In the genomic region with DNA sequence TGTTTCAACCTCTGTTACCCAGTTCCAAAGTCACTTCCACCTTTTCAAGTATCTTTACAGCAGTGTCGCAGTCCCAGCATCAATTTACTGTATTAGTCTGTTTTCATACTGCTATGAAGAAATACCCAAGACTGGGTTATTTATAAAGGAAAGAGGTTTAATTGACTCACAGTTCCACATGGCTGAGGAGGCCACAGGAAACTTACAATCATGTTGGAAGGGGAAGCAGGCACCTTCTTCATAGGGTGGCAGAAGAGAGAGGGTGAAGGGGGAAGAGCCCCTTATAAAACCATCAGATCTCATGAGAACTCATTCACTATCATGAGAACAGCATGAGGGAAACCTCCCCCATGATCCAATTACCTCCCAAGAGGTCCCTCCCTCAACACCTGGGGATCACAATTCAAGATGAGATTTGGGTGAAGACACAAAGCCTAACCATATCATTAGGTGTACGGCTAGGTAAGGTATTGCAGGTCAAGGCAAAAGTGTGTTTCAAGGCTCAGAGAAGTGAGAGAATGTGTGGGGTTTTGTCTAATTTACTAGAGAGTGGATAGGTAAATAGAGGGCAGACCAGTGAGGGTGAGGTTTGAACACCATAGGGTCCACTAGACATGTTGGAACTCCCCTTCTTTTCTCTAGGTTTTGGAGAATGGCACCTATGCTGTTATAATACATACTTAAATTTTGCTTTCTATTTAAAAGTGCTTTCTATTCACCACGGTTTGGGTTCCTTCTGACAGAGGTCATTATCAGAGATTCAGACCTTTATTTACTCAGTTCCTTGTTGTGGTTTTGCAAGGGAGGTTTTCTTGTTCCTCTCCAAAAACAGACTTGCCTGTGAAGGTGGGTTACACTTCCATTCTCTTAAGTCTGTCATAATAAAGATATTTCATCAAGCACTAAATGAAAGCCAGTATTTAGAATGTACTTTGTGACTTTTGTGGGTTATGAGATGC, we compare ENCODE assay signal across 16 cellular contexts.
A peak's percentile ranks its signal among the peaks of the same experiment; 100 is the strongest.
DNase-seq lines count a peak whose midpoint lies in the region; ATAC-seq and TF ChIP-seq lines count a peak whose summit lies in the region.
"Had no signal": no experiment of that assay in that cellular context is flagged by ENCODE, and none has a peak within 500 bp of the region (broad histone marks: within the 10 kb centered on the region; RNA-seq: fewer than 3 reads in every experiment).

No MANE protein-coding gene starts in this region.

- no peaks in the 10 kb centered on the region for H3K36me3 Mint-ChIP-seq in CD8-positive, alpha-beta memory T cell

- H3K4me1 Mint-ChIP-seq in CD8-positive, alpha-beta memory T cell = no peaks in the 10 kb centered on the region
- H3K4me1 Mint-ChIP-seq: central memory CD8-positive, alpha-beta T cell had no signal

- TF ChIP-seq EP300 in esophagus muscularis mucosa (IDR thresholded peaks at IDR 0.05) = no peak

- peaks cover 0 to 4% of the 10 kb centered on the region in 2 donors for H3K27me3 Mint-ChIP-seq in CD8-positive, alpha-beta memory T cell

- no peak overlapping the region for H3K4me3 Mint-ChIP-seq in CD8-positive, alpha-beta memory T cell
- H3K4me3 Mint-ChIP-seq: central memory CD8-positive, alpha-beta T cell had no signal

- H3K9me3 Mint-ChIP-seq in CD8-positive, alpha-beta memory T cell = no peaks in the 10 kb centered on the region
- H3K9me3 Mint-ChIP-seq: central memory CD8-positive, alpha-beta T cell had no signal

- in situ Hi-C loops in brain microvascular endothelial cell (cut with HindIII; ENCODE audit: low pct_ligation_motif_present, low sequenced_read_pairs) = no loop called here

- H3K27ac Mint-ChIP-seq in CD8-positive, alpha-beta memory T cell = no peak overlapping the region

- POLR2A ChIA-PET in CD8-positive, alpha-beta memory T cell (lab: Charles Lee) = no interaction called here

- DNase-seq in esophagus muscularis mucosa (ENCODE audit: extremely low spot score) = peak; percentile 37
- DNase-seq in brain microvascular endothelial cell = no peak
- DNase-seq in CD8-positive, alpha-beta memory T cell = no peak
- no peak for DNase-seq in foreskin keratinocyte
- DNase-seq: activated T-cell treated with anti-CD3 and anti-CD28 coated beads, Interleukin-2, amount 50 U/mL, for 1 hour; GM23248; islet precursor cell; MG63; stomach had no signal

- H3K4me1 ChIP-seq in esophagus muscularis mucosa (no peaks in the 10 kb centered on the region), foreskin keratinocyte (no peaks in the 10 kb centered on the region)
- no peaks in the 10 kb centered on the region for H3K4me1 ChIP-seq in CD8-positive, alpha-beta memory T cell (ENCODE audit: insufficient read depth, low read length)
- H3K4me1 ChIP-seq: stomach had no signal

- intact Hi-C loops in esophagus muscularis mucosa (cut with DNase I) = no loop called here

- CTCF ChIA-PET in CD8-positive, alpha-beta memory T cell (lab: Charles Lee) = no interaction called here

- 55% methylated on average over 3 of the region's 3 CpGs for WGBS in esophagus muscularis mucosa

- H3K27me3 ChIP-seq in esophagus muscularis mucosa = no peaks in the 10 kb centered on the region
- H3K27me3 ChIP-seq in brain microvascular endothelial cell (replicated peaks) = no peaks in the 10 kb centered on the region
- H3K27me3 ChIP-seq in CD8-positive, alpha-beta memory T cell (ENCODE audit: insufficient read depth, low read length, poor library complexity, severe bottlenecking) = no peaks in the 10 kb centered on the region
- H3K27me3 ChIP-seq in foreskin keratinocyte = peaks cover 4% of the 10 kb centered on the region
- H3K27me3 ChIP-seq: MG63, stomach had no signal

- no peak for TF ChIP-seq CTCF in esophagus muscularis mucosa (IDR thresholded peaks at IDR 0.05)
- TF ChIP-seq CTCF in brain microvascular endothelial cell (IDR thresholded peaks at IDR 0.05; ENCODE audit: low read depth, low read length, missing control alignments) = no peak
- TF ChIP-seq CTCF in foreskin keratinocyte (conservative IDR thresholded peaks at IDR 0.05) = no peak

- no peak overlapping the region for H3K27ac ChIP-seq in esophagus muscularis mucosa (replicated peaks in 1 of 4)
- H3K27ac ChIP-seq in brain microvascular endothelial cell = no peak overlapping the region
- no peak overlapping the region for H3K27ac ChIP-seq in CD8-positive, alpha-beta memory T cell (ENCODE audit: low read depth, low read length)
- H3K27ac ChIP-seq in foreskin keratinocyte = no peak overlapping the region
- H3K27ac ChIP-seq: C4-2B, GM23248, skin epidermis, stomach had no signal

- no peak for TF ChIP-seq POLR2A in esophagus muscularis mucosa (IDR thresholded peaks at IDR 0.05; ENCODE audit: low read depth)

- H3K36me3 ChIP-seq in esophagus muscularis mucosa = no peaks in the 10 kb centered on the region
- H3K36me3 ChIP-seq in brain microvascular endothelial cell (replicated peaks) = no peaks in the 10 kb centered on the region
- no peaks in the 10 kb centered on the region for H3K36me3 ChIP-seq in CD8-positive, alpha-beta memory T cell (ENCODE audit: insufficient read depth, low read length)
- H3K36me3 ChIP-seq: MG63, stomach had no signal

- no peaks in the 10 kb centered on the region for H3K9me3 ChIP-seq in esophagus muscularis mucosa
- H3K9me3 ChIP-seq in CD8-positive, alpha-beta memory T cell (ENCODE audit: low read length) = no peaks in the 10 kb centered on the region
- H3K9me3 ChIP-seq: MG63, stomach had no signal

- peak; percentile 76 for ATAC-seq in GM18867 (IDR thresholded peaks at IDR 0.05; ENCODE audit: unreplicated experiment)
- ATAC-seq in GM21576 (IDR thresholded peaks at IDR 0.05; ENCODE audit: unreplicated experiment) = peak; percentile 79
- ATAC-seq in HG03354 (IDR thresholded peaks at IDR 0.05; ENCODE audit: poor library complexity, severe bottlenecking, unreplicated experiment) = peak; percentile 56
- ATAC-seq in HG02852 (IDR thresholded peaks at IDR 0.05; ENCODE audit: unreplicated experiment) = no peak
- ATAC-seq in foreskin keratinocyte = no peak

- H3K4me3 ChIP-seq in esophagus muscularis mucosa (no peak overlapping the region), brain microvascular endothelial cell (ENCODE audit: low read depth, low read length) (no peak overlapping the region)
- H3K4me3 ChIP-seq in CD8-positive, alpha-beta memory T cell (ENCODE audit: low read length) = no peak overlapping the region
- H3K4me3 ChIP-seq: GM23248, MG63, skin epidermis, stomach had no signal

Comparison
In these comparisons a context has a peak if more than half of its experiments do, and no peak if none do; other contexts are left out.
1. ATAC-seq: peak in GM18867 (single experiment), GM21576 (single experiment) and HG03354 (single experiment); none in HG02852 (single experiment) and foreskin keratinocyte (single experiment).